Comparison of ENCODE assay signal across 8 cellular contexts in genomic region chr22:40499187-40499753, GRCh38.
A peak's percentile ranks its signal among the peaks of the same experiment; 100 is the strongest.
DNase-seq lines count a peak whose midpoint lies in the region; ATAC-seq and TF ChIP-seq lines count a peak whose summit lies in the region.

No MANE protein-coding gene starts in this region.

- ATAC-seq in GM21447 (IDR thresholded peaks at IDR 0.05; ENCODE audit: unreplicated experiment), result peak; percentile 53
- ATAC-seq in effector memory CD8-positive, alpha-beta T cell (replicated peaks), result no peak
- ATAC-seq in HG03354 (IDR thresholded peaks at IDR 0.05; ENCODE audit: poor library complexity, severe bottlenecking, unreplicated experiment), result no peak

- H3K27me3 ChIP-seq in neural progenitor cell, result no peaks in the 10 kb centered on the region

- H3K4me1 Mint-ChIP-seq in effector memory CD8-positive, alpha-beta T cell (ENCODE audit: low read depth in 2 of 2), result peaks cover 4 to 10% of the 10 kb centered on the region in 2 donors
- H3K4me1 Mint-ChIP-seq in neural progenitor cell, result peaks cover 20% of the 10 kb centered on the region

- TF ChIP-seq CTCF in OCI-LY7 (conservative IDR thresholded peaks at IDR 0.05; ENCODE audit: low read length), result no peak
- TF ChIP-seq CTCF in neural progenitor cell (IDR thresholded peaks at IDR 0.05), result no peak

- H4K20me1 ChIP-seq in OCI-LY7 (ENCODE audit: insufficient read depth, low read length), result no peaks in the 10 kb centered on the region
- H4K20me1 ChIP-seq in neural progenitor cell (ENCODE audit: low read depth), result no peaks in the 10 kb centered on the region

- H3K9me3 Mint-ChIP-seq in effector memory CD8-positive, alpha-beta T cell, result no peaks in the 10 kb centered on the region
- peaks cover 9% of the 10 kb centered on the region for H3K9me3 Mint-ChIP-seq in neural progenitor cell

- DNase-seq in OCI-LY7 (ENCODE audit: low spot score) (no peak), neural progenitor cell (ENCODE audit: low spot score) (no peak), cerebellar cortex (ENCODE audit: low spot score) (no peak), NCI-H146 (lab: John Stamatoyannopoulos, UW) (no peak)
- DNase-seq in effector memory CD8-positive, alpha-beta T cell, result no peak
- no peak for DNase-seq in stimulated activated CD4-positive, alpha-beta T cell treated with anti-CD3 and anti-CD28 coated beads, Interleukin-12 subunit alpha, Interleukin-12 subunit beta, amount 100 ng/mL, for 4 hours

- peak overlapping the region; percentile 24 for H3K27ac ChIP-seq in OCI-LY7 (ENCODE audit: low read depth, low read length, poor library complexity, severe bottlenecking)
- no peak overlapping the region for H3K27ac ChIP-seq in neural progenitor cell

- CTCF ChIA-PET in OCI-LY7 (lab: Charles Lee; ENCODE audit: unreplicated experiment), result no interaction called here

- peaks cover 6% of the 10 kb centered on the region for H3K36me3 Mint-ChIP-seq in effector memory CD8-positive, alpha-beta T cell (ENCODE audit: insufficient read depth)
- peaks cover 11% of the 10 kb centered on the region for H3K36me3 Mint-ChIP-seq in neural progenitor cell

- H3K4me1 ChIP-seq in OCI-LY7 (ENCODE audit: insufficient read depth, low read length, poor library complexity, severe bottlenecking) (peaks cover 45% of the 10 kb centered on the region), neural progenitor cell (peaks cover 8% of the 10 kb centered on the region)

- intact Hi-C loops in OCI-LY7 (cut with micrococcal nuclease; ENCODE audit: unreplicated experiment), result no loop called here

- peaks cover 3% of the 10 kb centered on the region; the same call in 1 of the 2 replicates for H3K36me3 ChIP-seq in OCI-LY7 (ENCODE audit: insufficient read depth, low read length)
- H3K36me3 ChIP-seq in neural progenitor cell, result no peaks in the 10 kb centered on the region

- H3K4me3 Mint-ChIP-seq in effector memory CD8-positive, alpha-beta T cell, result no peak overlapping the region
- H3K4me3 Mint-ChIP-seq in neural progenitor cell, result no peak overlapping the region

- peaks cover 6% of the 10 kb centered on the region for H3F3A ChIP-seq in neural progenitor cell (ENCODE audit: low read depth)

- H3K9ac ChIP-seq in neural progenitor cell, result no peak overlapping the region

- H2AFZ ChIP-seq in OCI-LY7 (ENCODE audit: low read length) (no peak overlapping the region), neural progenitor cell (replicated peaks) (no peak overlapping the region)

- H3K4me2 ChIP-seq in OCI-LY7 (ENCODE audit: low read length) (no peak overlapping the region), neural progenitor cell (no peak overlapping the region)

- H3K4me3 ChIP-seq in OCI-LY7 (ENCODE audit: low read depth, low read length, poor library complexity, severe bottlenecking), result no peak overlapping the region
- H3K4me3 ChIP-seq in neural progenitor cell, result no peak overlapping the region

- no peaks in the 10 kb centered on the region for H3K27me3 Mint-ChIP-seq in effector memory CD8-positive, alpha-beta T cell
- H3K27me3 Mint-ChIP-seq in neural progenitor cell (ENCODE audit: insufficient read depth, low read depth), result no peaks in the 10 kb centered on the region

- peak overlapping the region; percentile 35 to 42 for H3K27ac Mint-ChIP-seq in effector memory CD8-positive, alpha-beta T cell
- peak overlapping the region; percentile 35 for H3K27ac Mint-ChIP-seq in neural progenitor cell

- H3K79me2 ChIP-seq in OCI-LY7 (ENCODE audit: insufficient read depth, low read depth, low read length) (peaks cover 4% of the 10 kb centered on the region; the same call in 1 of the 2 replicates), neural progenitor cell (ENCODE audit: low read depth) (peaks cover 9% of the 10 kb centered on the region)

- POLR2A ChIA-PET in OCI-LY7 (lab: Charles Lee), result no interaction called here

- no peaks in the 10 kb centered on the region for H3K9me2 ChIP-seq in OCI-LY7 (ENCODE audit: insufficient read depth, low read length)

- no TSS peak for BruUV-seq in OCI-LY7 (replicated peaks; lab: Mats Ljungman, UMichigan)

- H3K9me3 ChIP-seq in OCI-LY7 (ENCODE audit: low read length) (no peaks in the 10 kb centered on the region), neural progenitor cell (ENCODE audit: low read depth) (no peaks in the 10 kb centered on the region)
